1 cellular context compared by ENCODE assay signal in the genomic region with DNA sequence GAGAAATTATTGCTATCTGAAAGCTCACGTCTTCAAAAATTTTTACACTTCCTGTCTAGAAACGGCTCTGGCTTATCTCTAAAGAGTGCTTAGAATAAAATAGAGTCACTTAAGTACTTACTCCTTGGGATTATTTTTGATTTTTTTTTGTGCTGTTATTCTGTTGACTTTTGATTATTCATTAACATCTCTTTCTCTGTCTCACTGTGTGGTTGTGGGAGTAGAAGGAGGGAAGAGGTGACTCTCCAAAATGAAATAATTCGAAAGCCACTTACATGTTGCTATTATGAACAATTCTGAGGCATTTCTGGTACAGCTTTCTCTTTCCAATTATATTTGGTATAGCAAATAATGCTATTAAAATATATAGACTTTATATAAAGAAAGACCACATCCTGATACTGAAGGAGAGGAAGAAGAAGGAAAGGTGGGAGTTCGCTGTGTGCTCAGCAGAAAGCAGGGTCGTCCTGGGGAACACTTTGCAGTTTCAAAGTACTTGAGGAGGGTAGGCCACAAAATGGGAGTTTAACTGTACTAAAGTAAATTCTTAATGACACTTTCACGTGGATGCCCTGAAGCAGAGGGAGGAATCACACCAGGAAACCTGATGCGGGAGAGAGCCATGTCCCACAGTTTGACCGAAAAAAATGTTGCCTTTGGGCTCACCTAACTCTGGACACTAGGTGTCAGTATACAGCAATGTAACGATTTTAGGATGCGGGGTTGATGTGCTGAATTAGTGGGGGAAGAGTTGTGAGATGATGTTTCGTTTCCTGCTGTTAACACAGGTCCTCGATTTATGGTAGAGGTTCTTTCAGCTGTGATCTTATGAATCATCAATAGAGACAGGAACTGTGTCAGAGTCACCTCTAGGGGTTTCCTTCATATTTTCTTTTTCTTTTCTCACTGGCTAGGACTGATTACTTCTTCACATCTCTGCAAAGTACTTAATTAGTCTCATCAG.
TF ChIP-seq lines count a peak whose summit lies in the region.

No MANE protein-coding gene starts in this region.

TF ChIP-seq in HCT116, 20 proteins besides CTCF, POLR2A, EP300 and RAD21 (continued from another document):
- TF ChIP-seq JUND (IDR thresholded peaks at IDR 0.05) (no peak), EGR1 (IDR thresholded peaks at IDR 0.05; ENCODE audit: low read depth) (no peak), SRF (IDR thresholded peaks at IDR 0.05; ENCODE audit: low read depth) (no peak)
